In genomic region chr15:90071220-90071807, GRCh38 we compare ENCODE assay signal across 8 cellular contexts. TPM values are rescaled to one million over a fixed set of nuclear protein-coding genes. Genes with fewer than 3 reads are reported as not detected.
DNase-seq lines count a peak whose midpoint lies in the region; ATAC-seq and TF ChIP-seq lines count a peak whose summit lies in the region.

No MANE protein-coding gene starts in this region.

- peaks cover 8% of the 10 kb centered on the region for H3K4me1 ChIP-seq in SJCRH30
- no peaks in the 10 kb centered on the region for H3K4me1 ChIP-seq in parathyroid adenoma
- peaks cover 16% of the 10 kb centered on the region for H3K4me1 ChIP-seq in upper lobe of right lung

- no peaks in the 10 kb centered on the region for H3K79me2 ChIP-seq in parathyroid adenoma

- no peak overlapping the region for H2AFZ ChIP-seq in parathyroid adenoma

- H3K27me3 ChIP-seq in SJCRH30, result no peaks in the 10 kb centered on the region
- H3K27me3 ChIP-seq in parathyroid adenoma (ENCODE audit: control insufficient read depth, insufficient read depth, low read length), result no peaks in the 10 kb centered on the region
- no peaks in the 10 kb centered on the region for H3K27me3 ChIP-seq in upper lobe of right lung

- H3K9me3 ChIP-seq in SJCRH30 (replicated peaks) (no peaks in the 10 kb centered on the region), parathyroid adenoma (ENCODE audit: control insufficient read depth, low read length) (no peaks in the 10 kb centered on the region), upper lobe of right lung (no peaks in the 10 kb centered on the region)

- no peak overlapping the region for H3K4me2 ChIP-seq in parathyroid adenoma (ENCODE audit: low read length)

- peak; percentile 68 for TF ChIP-seq CTCF in parathyroid adenoma (IDR thresholded peaks at IDR 0.05)
- TF ChIP-seq CTCF in upper lobe of right lung (IDR thresholded peaks at IDR 0.05), result peak; percentile 82

- H3K27ac ChIP-seq in SJCRH30, result no peak overlapping the region
- no peak overlapping the region for H3K27ac ChIP-seq in parathyroid adenoma
- H3K27ac ChIP-seq in upper lobe of right lung, result peak overlapping the region; percentile 51

- peak; percentile 50 for DNase-seq in NK-92 treated with Interleukin-12 subunit alpha and Interleukin-12 subunit beta, amount 100 ng/mL, for 24 hours (lab: John Stamatoyannopoulos, UW)
- DNase-seq in NK-92 (lab: John Stamatoyannopoulos, UW; ENCODE audit: unreplicated experiment) (no peak), KG1 (lab: John Stamatoyannopoulos, UW) (peak; percentile 78), SJCRH30 (peak; percentile 73 to 82), foreskin melanocyte (peak; percentile 71), upper lobe of right lung (peak; percentile 83)
- DNase-seq in activated effector memory CD4-positive, alpha-beta T cell treated with Interleukin-2 at 50 U/mL for 16 hours, result peak; percentile 66

- peak; percentile 86 for ATAC-seq in upper lobe of right lung

- no peak overlapping the region for H3K9ac ChIP-seq in parathyroid adenoma

- H3K36me3 ChIP-seq in SJCRH30 (no peaks in the 10 kb centered on the region), parathyroid adenoma (ENCODE audit: control insufficient read depth, insufficient read depth, low read length) (no peaks in the 10 kb centered on the region), upper lobe of right lung (peaks cover 40% of the 10 kb centered on the region)

- intact Hi-C loops in upper lobe of right lung (cut with DNase I), result loop anchor here (5.0 kb wide), 1 partner anchor 159 kb away; the partner anchor contains the start of gene ARPIN

- H3K4me3 ChIP-seq in SJCRH30 (no peak overlapping the region), parathyroid adenoma (ENCODE audit: low read depth, low read length) (no peak overlapping the region), upper lobe of right lung (no peak overlapping the region)

RNA-seq across cellular contexts. Expression of gene IDH2, which starts 31.0 kb away (rescaled TPM):
- total RNA-seq in SJCRH30 (2014; rRNA removed; shearing (Covaris generic)), result 96.9 and 102 TPM in 2 replicates
- total RNA-seq in upper lobe of right lung, result 43.1 TPM
